Comparison of ENCODE assay signal across 8 cellular contexts in genomic region chr1:6475381-6476133, GRCh38. TPM values are rescaled to one million over a fixed set of nuclear protein-coding genes. Genes with fewer than 3 reads are reported as not detected.
DNase-seq lines count a peak whose midpoint lies in the region; TF ChIP-seq lines count a peak whose summit lies in the region.

No MANE protein-coding gene starts in this region.

- H3K4me1 ChIP-seq in MM.1S (ENCODE audit: low read length), result peaks cover 7% of the 10 kb centered on the region; the same call in 1 of the 2 replicates

- H4K20me1 ChIP-seq in MM.1S (ENCODE audit: insufficient read depth, low read length), result no peaks in the 10 kb centered on the region

- H3K4me2 ChIP-seq in MM.1S (ENCODE audit: low read depth, low read length), result peak overlapping the region; percentile 47; the same call in 1 of the 2 replicates

- no peaks in the 10 kb centered on the region for H3K36me3 ChIP-seq in MM.1S (replicated peaks; ENCODE audit: insufficient read depth, low read length)

- no peaks in the 10 kb centered on the region for H3F3A ChIP-seq in MM.1S (ENCODE audit: insufficient read depth, low read length)

- no peaks in the 10 kb centered on the region for H3K79me2 ChIP-seq in MM.1S (ENCODE audit: low read length)

- no peaks in the 10 kb centered on the region for H3K9me2 ChIP-seq in MM.1S (replicated peaks; ENCODE audit: insufficient read depth, low read length)

- no peak overlapping the region for H3K9ac ChIP-seq in MM.1S (ENCODE audit: low read length)

- no peaks in the 10 kb centered on the region for H3K9me3 ChIP-seq in MM.1S (replicated peaks; ENCODE audit: insufficient read depth, low read length)

- H3K4me3 ChIP-seq in MM.1S (ENCODE audit: low read length) (no peak overlapping the region), choroid plexus epithelial cell (ENCODE audit: low read depth, low read length) (no peak overlapping the region)

- no peak overlapping the region for H3K27ac ChIP-seq in MM.1S (ENCODE audit: low read length)

- DNase-seq in NCI-H748 (lab: John Stamatoyannopoulos, UW; ENCODE audit: unreplicated experiment), result peak; percentile 47
- no peak for DNase-seq in NCI-H748 treated with DMSO at 0.1 percent for 48 hours (lab: John Stamatoyannopoulos, UW)
- DNase-seq in MM.1S, result peak; percentile 65
- DNase-seq in activated CD4-positive, alpha-beta T cell treated with anti-CD3 and anti-CD28 coated beads for 48 hours, result peak; percentile 83
- DNase-seq in choroid plexus epithelial cell (ENCODE audit: low read depth), result peak; percentile 40
- peak; percentile 35 to 59 for DNase-seq in lung microvascular endothelial cell (ENCODE audit: low read depth in 2 of 2)
- DNase-seq in stimulated activated CD8-positive, alpha-beta memory T cell treated with anti-CD3 and anti-CD28 coated beads, Interleukin-7, amount 100 ng/mL, for 1 hour (ENCODE audit: low read depth in 2 of 2), result peak; percentile 56 to 69
- DNase-seq in ureter (ENCODE audit: low spot score), result no peak

- H2AFZ ChIP-seq in MM.1S (ENCODE audit: low read length), result 0 out of 2 replicates have a peak overlapping the region, but pooled peaks have one; percentile 9

- TF ChIP-seq CTCF in MM.1S (IDR thresholded peaks at IDR 0.05; ENCODE audit: low read length), result peak; percentile 94
- TF ChIP-seq CTCF in choroid plexus epithelial cell (conservative IDR thresholded peaks at IDR 0.05; ENCODE audit: low read depth, low read length), result peak; percentile 89

- H3K27me3 ChIP-seq in MM.1S (replicated peaks; ENCODE audit: insufficient read depth, low read length), result peaks cover 50% of the 10 kb centered on the region

RNA-seq across cellular contexts. Expression of gene TNFRSF25, which starts 9.6 kb away (rescaled TPM):
- total RNA-seq in lung microvascular endothelial cell, result 3.3 and 5.2 TPM in 2 replicates
- 17.1 TPM for total RNA-seq in ureter

RNA-seq across cellular contexts. Expression of gene PLEKHG5, which starts 15.9 kb away (rescaled TPM):
- 17.9 and 20.9 TPM in 2 replicates for total RNA-seq in lung microvascular endothelial cell
- total RNA-seq in ureter, result 17.7 TPM

RNA-seq across cellular contexts. Expression of gene ESPN, which starts 51.0 kb away (rescaled TPM):
- total RNA-seq in lung microvascular endothelial cell, result 0.20 and 0.65 TPM in 2 replicates
- total RNA-seq in ureter, result 6.2 TPM

RNA-seq across cellular contexts. Expression of gene HES2, which starts 55.8 kb away (rescaled TPM):
- total RNA-seq in lung microvascular endothelial cell, result 7.3 and 19.8 TPM in 2 replicates
- total RNA-seq in ureter, result 2.1 TPM

Comparison
In these comparisons a context has a peak if more than half of its experiments do, and no peak if none do; other contexts are left out.
1. DNase-seq: peak in NCI-H748 (single experiment), MM.1S (single experiment), activated CD4-positive, alpha-beta T cell treated with anti-CD3 and anti-CD28 coated beads for 48 hours (single experiment), choroid plexus epithelial cell (single experiment), lung microvascular endothelial cell (2 of 2) and stimulated activated CD8-positive, alpha-beta memory T cell treated with anti-CD3 and anti-CD28 coated beads, Interleukin-7, amount 100 ng/mL, for 1 hour (2 of 2); none in NCI-H748 treated with DMSO at 0.1 percent for 48 hours (single experiment) and ureter (single experiment).